ENCODE assay signal across 17 cellular contexts in genomic region chr6:20237677-20238460, GRCh38. TPM values are rescaled to one million over a fixed set of nuclear protein-coding genes. Genes with fewer than 3 reads are reported as not detected.
A peak's percentile ranks its signal among the peaks of the same experiment; 100 is the strongest.
DNase-seq lines count a peak whose midpoint lies in the region; ATAC-seq and TF ChIP-seq lines count a peak whose summit lies in the region.
"Had no signal": no experiment of that assay in that cellular context is flagged by ENCODE, and none has a peak within 500 bp of the region (broad histone marks: within the 10 kb centered on the region; RNA-seq: fewer than 3 reads in every experiment).

No MANE protein-coding gene starts in this region.

- TF ChIP-seq POLR2A in stomach (IDR thresholded peaks at IDR 0.05), result no peak

- H3K79me2 ChIP-seq in GM23338 (replicated peaks; ENCODE audit: insufficient read depth) (no peaks in the 10 kb centered on the region), hepatocyte (no peaks in the 10 kb centered on the region), smooth muscle cell (ENCODE audit: low read depth) (no peaks in the 10 kb centered on the region)

- H3K4me2 ChIP-seq in GM23338 (peak overlapping the region; percentile 65), hepatocyte (peak overlapping the region; percentile 2), smooth muscle cell (no peak overlapping the region)

- no peak overlapping the region for H3K4me3 Mint-ChIP-seq in GM23338
- H3K4me3 Mint-ChIP-seq: B cell; CD4-positive, alpha-beta T cell had no signal

- TF ChIP-seq EP300 in stomach (IDR thresholded peaks at IDR 0.05), result no peak

- peaks cover 12% of the 10 kb centered on the region for H3K4me1 Mint-ChIP-seq in GM23338
- H3K4me1 Mint-ChIP-seq: B cell had no signal

- no peak for ATAC-seq in GM23338
- no peak for ATAC-seq in GM19023 (IDR thresholded peaks at IDR 0.05; ENCODE audit: unreplicated experiment)
- ATAC-seq in GM21529 (IDR thresholded peaks at IDR 0.05; ENCODE audit: unreplicated experiment), result no peak
- ATAC-seq: K562 had no signal

- no peaks in the 10 kb centered on the region for H3K9me3 ChIP-seq in hepatocyte (ENCODE audit: low read depth)
- no peaks in the 10 kb centered on the region for H3K9me3 ChIP-seq in stomach
- H3K9me3 ChIP-seq in smooth muscle cell (replicated peaks; ENCODE audit: low read depth), result no peaks in the 10 kb centered on the region
- H3K9me3 ChIP-seq: SJSA1 had no signal

- H3K27ac ChIP-seq in GM23338 (ENCODE audit: low read depth) (no peak overlapping the region), hepatocyte (peak overlapping the region; percentile 85), stomach (peak overlapping the region in 3 of 5 donors; percentile 3 to 65 (median 31)), smooth muscle cell (ENCODE audit: low read depth) (no peak overlapping the region)
- H3K27ac ChIP-seq: RWPE1, SJSA1 had no signal

- peak overlapping the region; percentile 98 for H2AFZ ChIP-seq in GM23338
- no peak overlapping the region for H2AFZ ChIP-seq in hepatocyte
- H2AFZ ChIP-seq in smooth muscle cell (ENCODE audit: low read depth), result no peak overlapping the region

- no peak overlapping the region for H3K9ac ChIP-seq in smooth muscle cell (ENCODE audit: low read depth)

- no peaks in the 10 kb centered on the region for H3K9me2 ChIP-seq in GM23338 (ENCODE audit: insufficient read depth)
- H3K9me2 ChIP-seq in hepatocyte (replicated peaks; ENCODE audit: insufficient read depth), result no peaks in the 10 kb centered on the region

- 0 out of 3 replicates have a peak, but pooled peaks cover 5% of the 10 kb centered on the region for H3K9me3 Mint-ChIP-seq in GM23338
- H3K9me3 Mint-ChIP-seq: CD4-positive, alpha-beta T cell had no signal

- no peak overlapping the region for H3K27ac Mint-ChIP-seq in GM23338
- H3K27ac Mint-ChIP-seq: B cell; CD4-positive, alpha-beta T cell had no signal

- H3K36me3 Mint-ChIP-seq in GM23338 (ENCODE audit: low read depth), result no peaks in the 10 kb centered on the region; the same call in 2 of the 3 replicates

- H3F3A ChIP-seq in GM23338 (replicated peaks; ENCODE audit: low read depth) (no peaks in the 10 kb centered on the region), smooth muscle cell (ENCODE audit: low read depth) (no peaks in the 10 kb centered on the region)

- H3K27me3 Mint-ChIP-seq in GM23338 (ENCODE audit: insufficient read depth, low read depth, poor library complexity), result peaks cover 2% of the 10 kb centered on the region
- H3K27me3 Mint-ChIP-seq: CD4-positive, alpha-beta T cell had no signal

- no peaks in the 10 kb centered on the region for H3K36me3 ChIP-seq in GM23338 (ENCODE audit: insufficient read depth)
- H3K36me3 ChIP-seq in hepatocyte (replicated peaks; ENCODE audit: insufficient read depth, low read depth), result no peaks in the 10 kb centered on the region
- H3K36me3 ChIP-seq in stomach, result no peaks in the 10 kb centered on the region
- no peaks in the 10 kb centered on the region for H3K36me3 ChIP-seq in smooth muscle cell (ENCODE audit: low read depth)
- H3K36me3 ChIP-seq: SJSA1 had no signal

- DNase-seq in GM23338 (ENCODE audit: low spot score), result peak; percentile 16
- DNase-seq in SW480 (ENCODE audit: low spot score), result peak; percentile 55
- DNase-seq in hepatocyte (ENCODE audit: low spot score), result no peak
- no peak for DNase-seq in stomach
- no peak for DNase-seq in smooth muscle cell (lab: John Stamatoyannopoulos, UW; ENCODE audit: unreplicated experiment)
- DNase-seq: CD4-positive, alpha-beta T cell; NCI-H1048; NCI-H1694; NCI-H2107; NCI-H226 had no signal

- H3K27me3 ChIP-seq in GM23338 (ENCODE audit: insufficient read depth), result no peaks in the 10 kb centered on the region
- H3K27me3 ChIP-seq in hepatocyte, result no peaks in the 10 kb centered on the region
- H3K27me3 ChIP-seq in stomach, result no peaks in the 10 kb centered on the region
- no peaks in the 10 kb centered on the region for H3K27me3 ChIP-seq in smooth muscle cell (ENCODE audit: low read depth)
- H3K27me3 ChIP-seq: SJSA1 had no signal

- no peaks in the 10 kb centered on the region for H4K20me1 ChIP-seq in GM23338 (replicated peaks; ENCODE audit: insufficient read depth)
- H4K20me1 ChIP-seq in hepatocyte (ENCODE audit: insufficient read depth, poor library complexity, severe bottlenecking), result no peaks in the 10 kb centered on the region
- H4K20me1 ChIP-seq in smooth muscle cell (ENCODE audit: low read depth), result no peaks in the 10 kb centered on the region

- 87% methylated on average over 10 of the region's 10 CpGs for WGBS in hepatocyte (ENCODE audit: low lambda C conversion rate, missing lambda C conversion rate)
- WGBS in stomach, 5 donors, result 75 to 83% (median 80%) methylated on average over 10 of the region's 10 CpGs
- 86% methylated on average over 10 of the region's 10 CpGs for WGBS in smooth muscle cell (ENCODE audit: low lambda C conversion rate)

- peaks cover 24% of the 10 kb centered on the region for H3K4me1 ChIP-seq in GM23338 (ENCODE audit: insufficient read depth)
- H3K4me1 ChIP-seq in hepatocyte (ENCODE audit: insufficient read depth), result peaks cover 12% of the 10 kb centered on the region
- H3K4me1 ChIP-seq in stomach, result peaks cover 0 to 6% (median 0%) of the 10 kb centered on the region in 4 donors
- no peaks in the 10 kb centered on the region for H3K4me1 ChIP-seq in smooth muscle cell (ENCODE audit: low read depth)
- H3K4me1 ChIP-seq: SJSA1 had no signal

- H3K4me3 ChIP-seq in GM23338 (no peak overlapping the region), hepatocyte (no peak overlapping the region), stomach (no peak overlapping the region), smooth muscle cell (no peak overlapping the region)
- H3K4me3 ChIP-seq: K562, SJSA1 had no signal

- TF ChIP-seq CTCF in GM23338 (conservative IDR thresholded peaks at IDR 0.05; ENCODE audit: low read depth in 2 of 2), result no peak
- no peak for TF ChIP-seq CTCF in hepatocyte (IDR thresholded peaks at IDR 0.05; ENCODE audit: poor library complexity)
- TF ChIP-seq CTCF in stomach (IDR thresholded peaks at IDR 0.05), result no peak
- TF ChIP-seq CTCF in smooth muscle cell (IDR thresholded peaks at IDR 0.05; ENCODE audit: borderline replicate concordance, insufficient read depth, poor library complexity, severe bottlenecking), result no peak

- intact Hi-C loops in stomach (cut with DNase I; ENCODE audit: low total_unique reads), result no loop called here

TF ChIP-seq in GM23338, 12 proteins besides CTCF, POLR2A, EP300 and RAD21 (continues in another document):
- TF ChIP-seq CREB1 (CRISPR knock-in tag; IDR thresholded peaks at IDR 0.05; ENCODE audit: low read depth) (no peak), ETS1 (IDR thresholded peaks at IDR 0.05) (no peak), NANOG (IDR thresholded peaks at IDR 0.05; ENCODE audit: borderline replicate concordance) (no peak), POLR2AphosphoS5 (IDR thresholded peaks at IDR 0.05; ENCODE audit: low read depth) (no peak), REST (IDR thresholded peaks at IDR 0.05; ENCODE audit: unreplicated experiment) (no peak), EZH2 (IDR thresholded peaks at IDR 0.05; ENCODE audit: low read depth, unreplicated experiment) (no peak), ZNF331 (CRISPR knock-in tag; IDR thresholded peaks at IDR 0.05; ENCODE audit: low read depth) (no peak), JUNB (IDR thresholded peaks at IDR 0.05; ENCODE audit: unreplicated experiment) (no peak), EZH2phosphoT487 (IDR thresholded peaks at IDR 0.05; ENCODE audit: unreplicated experiment) (no peak), ZNF114 (CRISPR knock-in tag; IDR thresholded peaks at IDR 0.05) (no peak), STAT1 (IDR thresholded peaks at IDR 0.05; ENCODE audit: unreplicated experiment) (no peak)

RNA-seq across cellular contexts. Expression of gene MBOAT1, which starts 25.6 kb away (rescaled TPM):
- total RNA-seq in GM23338 (2014; rRNA removed; shearing (Covaris generic)), result 18.6 and 20.9 TPM in 2 replicates
- 3.2 and 3.8 TPM in 2 replicates for polyA plus RNA-seq in GM23338 (2016; fragmentation: Nextera tagmentation; extraction: Ambion mirVana)
- 7.1 and 10.4 TPM in 2 replicates for total RNA-seq in hepatocyte
- polyA plus RNA-seq in hepatocyte, result 0.74 and 3.8 TPM in 2 replicates
- 10 to 100 TPM; 11.1 to 47.2 (median 19.2) TPM for total RNA-seq in stomach
- polyA plus RNA-seq in stomach, result 1 to 10 TPM; 2.4 to 5.5 (median 2.9) TPM
- total RNA-seq in smooth muscle cell, result 2.5 and 2.6 TPM in 2 replicates
- polyA plus RNA-seq in smooth muscle cell, result 0.09 and 0.73 TPM in 2 replicates
- total RNA-seq: OCI-LY7 had no signal

Comparison
In these comparisons a context has a peak if more than half of its experiments do, and no peak if none do; other contexts are left out.
1. DNase-seq: peak in GM23338 (single experiment) and SW480 (single experiment); none in hepatocyte (single experiment), stomach (single experiment) and smooth muscle cell (single experiment).
2. H3K27ac ChIP-seq: peak in hepatocyte (single experiment) and stomach (3 of 5); none in GM23338 (single experiment) and smooth muscle cell (single experiment).